8 cellular contexts compared by ENCODE assay signal in the genomic region with DNA sequence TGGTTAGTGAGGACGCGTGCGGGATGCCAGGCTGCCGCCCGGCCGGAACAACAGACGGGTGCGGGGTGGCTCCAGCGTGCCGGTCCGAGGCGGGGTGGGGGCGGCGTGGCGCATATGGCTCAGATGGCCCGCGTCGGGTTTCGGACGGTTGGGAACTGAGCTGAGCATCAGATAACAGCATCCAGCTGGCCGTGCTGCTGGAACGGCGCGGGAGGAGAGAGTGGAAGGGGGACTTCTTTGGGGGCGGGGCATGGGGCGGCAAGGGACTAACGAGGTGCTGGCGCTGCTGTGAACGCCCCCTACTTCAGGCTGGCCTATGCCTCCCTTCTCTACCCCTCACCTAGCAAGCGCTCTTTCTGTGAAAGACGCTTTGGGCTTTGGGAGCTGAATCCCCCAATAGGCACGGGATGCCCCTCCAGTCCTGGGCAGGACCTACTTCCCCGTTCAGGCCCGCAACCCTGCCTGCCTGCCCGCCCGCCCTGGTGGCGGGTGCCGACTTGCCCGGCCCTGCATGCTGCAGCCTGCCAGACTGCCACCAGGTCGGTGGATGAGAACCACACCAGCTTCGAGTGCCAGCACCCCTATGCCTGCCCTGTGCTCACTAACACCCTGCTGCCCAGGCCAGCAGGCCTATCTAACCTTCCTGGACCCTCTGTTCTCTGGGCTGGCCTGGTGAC. TPM values are rescaled to one million over a fixed set of nuclear protein-coding genes. Genes with fewer than 3 reads are reported as not detected.
DNase-seq lines count a peak whose midpoint lies in the region; ATAC-seq and TF ChIP-seq lines count a peak whose summit lies in the region.

No MANE protein-coding gene starts in this region.

- no peaks in the 10 kb centered on the region for H3K9me3 ChIP-seq in HAP-1
- no peaks in the 10 kb centered on the region for H3K9me3 ChIP-seq in fibroblast of lung (ENCODE audit: control insufficient read depth, insufficient read depth, low read depth, low read length)

- H2AFZ ChIP-seq in fibroblast of lung (ENCODE audit: low read length) = peak overlapping the region; percentile 71

- H3K27me3 Mint-ChIP-seq in osteocyte (ENCODE audit: unreplicated experiment) = peaks cover 8% of the 10 kb centered on the region

- peak overlapping the region; percentile 54 for H3K27ac Mint-ChIP-seq in osteocyte (ENCODE audit: unreplicated experiment)

- no peaks in the 10 kb centered on the region for H3K4me1 ChIP-seq in HAP-1
- peaks cover 32% of the 10 kb centered on the region for H3K4me1 ChIP-seq in fibroblast of lung (ENCODE audit: control insufficient read depth, extremely low read depth, insufficient read depth, low read length)

- in situ Hi-C loops in HAP-1 (cut with MboI; ENCODE audit: low sequenced_read_pairs) = no loop called here

- peaks cover 54% of the 10 kb centered on the region for H3K4me1 Mint-ChIP-seq in osteocyte (ENCODE audit: unreplicated experiment)

- peak overlapping the region; percentile 86 for H3K4me3 Mint-ChIP-seq in osteocyte (ENCODE audit: unreplicated experiment)

- no peaks in the 10 kb centered on the region for H3K36me3 Mint-ChIP-seq in osteocyte (ENCODE audit: unreplicated experiment)

- H3K36me3 ChIP-seq in HAP-1 (replicated peaks) (no peaks in the 10 kb centered on the region), fibroblast of lung (ENCODE audit: control insufficient read depth, insufficient read depth, low read length) (no peaks in the 10 kb centered on the region)

- H3K27ac ChIP-seq in fibroblast of lung (ENCODE audit: insufficient read depth, low read length) = peak overlapping the region; percentile 75

- H3K27me3 ChIP-seq in HAP-1 (ENCODE audit: low read depth) (no peaks in the 10 kb centered on the region), fibroblast of lung (ENCODE audit: control insufficient read depth, insufficient read depth, low read length) (no peaks in the 10 kb centered on the region)

- peak overlapping the region; percentile 93 for H3K4me2 ChIP-seq in fibroblast of lung (ENCODE audit: extremely low read depth, insufficient read depth, low read length)

- TF ChIP-seq CTCF in fibroblast of lung (conservative IDR thresholded peaks at IDR 0.05 in 1 of 2, IDR thresholded peaks at IDR 0.05 in 1 of 2; ENCODE audit: low read depth in 1 of 2, low read length in 2 of 2) (no peak), osteocyte (IDR thresholded peaks at IDR 0.05) (no peak)

- no peak for ATAC-seq in GM21526 (IDR thresholded peaks at IDR 0.05; ENCODE audit: low FRiP score, unreplicated experiment)

- H3K9ac ChIP-seq in fibroblast of lung (ENCODE audit: insufficient read depth, low read length) = peak overlapping the region; percentile 81

- H4K20me1 ChIP-seq in fibroblast of lung (ENCODE audit: control insufficient read depth, extremely low read depth, insufficient read depth, low read length) = no peaks in the 10 kb centered on the region

- DNase-seq in DMS79 treated with DMSO at 0.1 percent for 48 hours (lab: John Stamatoyannopoulos, UW) (peak; percentile 18), HAP-1 (ENCODE audit: low spot score in 2 of 2) (peak; percentile 34 to 72), NCI-H510A (lab: John Stamatoyannopoulos, UW) (peak; percentile 39), fibroblast of lung (ENCODE audit: low read depth in 2 of 2) (peak in 1 of 2 donors; percentile 47), osteocyte (ENCODE audit: extremely low spot score, unreplicated experiment) (no peak), H4 (ENCODE audit: low spot score) (no peak)
- peak; percentile 65 to 66 for DNase-seq in activated T-cell treated with anti-CD3 and anti-CD28 coated beads, Interleukin-2, amount 50 U/mL, for 48 hours

- H3K79me2 ChIP-seq in fibroblast of lung (ENCODE audit: control insufficient read depth, insufficient read depth, low read length) = no peaks in the 10 kb centered on the region

- H3K9me3 Mint-ChIP-seq in osteocyte (ENCODE audit: unreplicated experiment) = no peaks in the 10 kb centered on the region

- H3K4me3 ChIP-seq in HAP-1 (peak overlapping the region; percentile 92), fibroblast of lung (replicated peaks in 1 of 4; ENCODE audit: control extremely low read depth in 1 of 4, insufficient read depth in 1 of 4, low read depth in 3 of 4, low read length in 4 of 4) (peak overlapping the region; percentile 54 to 87 (median 74))

RNA-seq across cellular contexts. Expression of a gene that starts 0.5 kb away (rescaled TPM):
- 3.3 and 7.3 TPM in 2 replicates for total RNA-seq in fibroblast of lung
- polyA plus RNA-seq in fibroblast of lung = 2.9 and 6.5 TPM in 2 replicates
- 5.4 and 10.5 TPM in 2 replicates for polyA plus RNA-seq in fibroblast of lung (2012)
- polyA minus RNA-seq in fibroblast of lung (ENCODE audit: low replicate concordance) = 4.3 and 4.6 TPM in 2 replicates
- 5.1 and 5.2 TPM in 2 replicates for total RNA-seq in osteocyte
- 0.68 and 2.1 TPM in 2 replicates for total RNA-seq in H4 (2014; rRNA removed; shearing (Covaris generic))

RNA-seq across cellular contexts. Expression of a gene that starts 3.9 kb away (rescaled TPM):
- total RNA-seq in fibroblast of lung (under 0.01 TPM in 1 of 2 replicates, not detected in the other), osteocyte (not detected in 2 replicates)
- polyA plus RNA-seq in fibroblast of lung = not detected in 2 replicates
- not detected in 2 replicates for polyA plus RNA-seq in fibroblast of lung (2012)
- not detected in 2 replicates for polyA minus RNA-seq in fibroblast of lung (ENCODE audit: low replicate concordance)
- not detected in 2 replicates for total RNA-seq in H4 (2014; rRNA removed; shearing (Covaris generic))

RNA-seq across cellular contexts. Expression of a gene that starts 10.2 kb away (rescaled TPM):
- total RNA-seq in fibroblast of lung = 50.1 and 57.1 TPM in 2 replicates
- 22.8 and 33.7 TPM in 2 replicates for polyA plus RNA-seq in fibroblast of lung
- 31.5 and 43.9 TPM in 2 replicates for polyA plus RNA-seq in fibroblast of lung (2012)
- 92.0 and 131 TPM in 2 replicates for polyA minus RNA-seq in fibroblast of lung (ENCODE audit: low replicate concordance)
- total RNA-seq in osteocyte = 63.2 and 63.6 TPM in 2 replicates
- 10.4 and 13.2 TPM in 2 replicates for total RNA-seq in H4 (2014; rRNA removed; shearing (Covaris generic))

RNA-seq across cellular contexts. Expression of a gene that starts 17.3 kb away (rescaled TPM):
- total RNA-seq in fibroblast of lung (28.8 and 30.2 TPM in 2 replicates), osteocyte (60.1 and 66.9 TPM in 2 replicates)
- 38.8 and 45.4 TPM in 2 replicates for polyA plus RNA-seq in fibroblast of lung
- 29.7 and 41.6 TPM in 2 replicates for polyA plus RNA-seq in fibroblast of lung (2012)
- polyA minus RNA-seq in fibroblast of lung (ENCODE audit: low replicate concordance) = 213 and 252 TPM in 2 replicates
- 13.0 and 18.0 TPM in 2 replicates for total RNA-seq in H4 (2014; rRNA removed; shearing (Covaris generic))

RNA-seq across cellular contexts. Expression of a gene that starts 52.8 kb away (rescaled TPM):
- total RNA-seq in fibroblast of lung (0.77 and 2.0 TPM in 2 replicates), osteocyte (3.4 and 5.3 TPM in 2 replicates)
- polyA plus RNA-seq in fibroblast of lung = 2.5 and 7.0 TPM in 2 replicates
- polyA plus RNA-seq in fibroblast of lung (2012) = 2.0 and 6.4 TPM in 2 replicates
- polyA minus RNA-seq in fibroblast of lung (ENCODE audit: low replicate concordance) = 2.0 and 16.2 TPM in 2 replicates
- 4.4 and 5.7 TPM in 2 replicates for total RNA-seq in H4 (2014; rRNA removed; shearing (Covaris generic))

Comparison
In these comparisons a context has a peak if more than half of its experiments do, and no peak if none do; other contexts are left out.
1. DNase-seq: peak in DMS79 treated with DMSO at 0.1 percent for 48 hours (single experiment), HAP-1 (2 of 2), NCI-H510A (single experiment) and activated T-cell treated with anti-CD3 and anti-CD28 coated beads, Interleukin-2, amount 50 U/mL, for 48 hours (2 of 2); none in osteocyte (single experiment) and H4 (single experiment).